2 cellular contexts compared by ENCODE assay signal in genomic region chr2:189157431-189157830, GRCh38.
TF ChIP-seq lines count a peak whose summit lies in the region.

No MANE protein-coding gene starts in this region.

TF ChIP-seq in A549, 52 proteins besides CTCF, POLR2A, EP300 and RAD21:
- TF ChIP-seq REST (IDR thresholded peaks at IDR 0.05) (no peak), NR3C1 (IDR thresholded peaks at IDR 0.05) (no peak), MAFK (IDR thresholded peaks at IDR 0.05; ENCODE audit: partially characterized antibody) (no peak), HEYL (CRISPR knock-in tag; IDR thresholded peaks at IDR 0.05) (no peak), RCOR1 (IDR thresholded peaks at IDR 0.05; ENCODE audit: low read depth, low read length) (no peak), MAZ (IDR thresholded peaks at IDR 0.05; ENCODE audit: borderline replicate concordance, low read depth, low read length) (no peak), ZSCAN20 (CRISPR knock-in tag; IDR thresholded peaks at IDR 0.05) (no peak), ELK1 (IDR thresholded peaks at IDR 0.05; ENCODE audit: low read depth, low read length) (no peak), CBX2 (IDR thresholded peaks at IDR 0.05; ENCODE audit: borderline replicate concordance, low read depth) (no peak), E2F6 (IDR thresholded peaks at IDR 0.05; ENCODE audit: borderline replicate concordance, low read depth) (no peak), EHMT2 (IDR thresholded peaks at IDR 0.05; ENCODE audit: low read depth) (no peak), SREBF2 (IDR thresholded peaks at IDR 0.05) (no peak), HOXB5 (CRISPR knock-in tag; IDR thresholded peaks at IDR 0.05) (no peak), FOSB (CRISPR knock-in tag; IDR thresholded peaks at IDR 0.05) (no peak), SMC3 (IDR thresholded peaks at IDR 0.05) (no peak)
- TF ChIP-seq, protein P1, sequence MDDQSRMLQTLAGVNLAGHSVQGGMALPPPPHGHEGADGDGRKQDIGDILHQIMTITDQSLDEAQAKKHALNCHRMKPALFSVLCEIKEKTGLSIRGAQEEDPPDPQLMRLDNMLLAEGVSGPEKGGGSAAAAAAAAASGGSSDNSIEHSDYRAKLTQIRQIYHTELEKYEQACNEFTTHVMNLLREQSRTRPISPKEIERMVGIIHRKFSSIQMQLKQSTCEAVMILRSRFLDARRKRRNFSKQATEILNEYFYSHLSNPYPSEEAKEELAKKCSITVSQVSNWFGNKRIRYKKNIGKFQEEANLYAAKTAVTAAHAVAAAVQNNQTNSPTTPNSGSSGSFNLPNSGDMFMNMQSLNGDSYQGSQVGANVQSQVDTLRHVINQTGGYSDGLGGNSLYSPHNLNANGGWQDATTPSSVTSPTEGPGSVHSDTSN (IDR thresholded peaks at IDR 0.05) = no peak
- TF ChIP-seq, protein P2, sequence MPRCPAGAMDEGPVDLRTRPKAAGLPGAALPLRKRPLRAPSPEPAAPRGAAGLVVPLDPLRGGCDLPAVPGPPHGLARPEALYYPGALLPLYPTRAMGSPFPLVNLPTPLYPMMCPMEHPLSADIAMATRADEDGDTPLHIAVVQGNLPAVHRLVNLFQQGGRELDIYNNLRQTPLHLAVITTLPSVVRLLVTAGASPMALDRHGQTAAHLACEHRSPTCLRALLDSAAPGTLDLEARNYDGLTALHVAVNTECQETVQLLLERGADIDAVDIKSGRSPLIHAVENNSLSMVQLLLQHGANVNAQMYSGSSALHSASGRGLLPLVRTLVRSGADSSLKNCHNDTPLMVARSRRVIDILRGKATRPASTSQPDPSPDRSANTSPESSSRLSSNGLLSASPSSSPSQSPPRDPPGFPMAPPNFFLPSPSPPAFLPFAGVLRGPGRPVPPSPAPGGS (IDR thresholded peaks at IDR 0.05) = no peak

TF ChIP-seq in IMR-90, 13 proteins besides CTCF, POLR2A, EP300 and RAD21 (continued from another document):
- TF ChIP-seq ELK1 (IDR thresholded peaks at IDR 0.05; ENCODE audit: borderline replicate concordance, low read depth, low read length) (no peak), CHD1 (IDR thresholded peaks at IDR 0.05; ENCODE audit: low read depth, low read length) (no peak), FOS (IDR thresholded peaks at IDR 0.05; ENCODE audit: low read depth, low read length) (no peak), RCOR1 (IDR thresholded peaks at IDR 0.05; ENCODE audit: insufficient replicate concordance, low read length) (no peak), MXI1 (IDR thresholded peaks at IDR 0.05; ENCODE audit: borderline replicate concordance, low read depth, low read length) (no peak), CEBPB (IDR thresholded peaks at IDR 0.05; ENCODE audit: low read depth, low read length) (no peak)
- TF ChIP-seq, protein P3, sequence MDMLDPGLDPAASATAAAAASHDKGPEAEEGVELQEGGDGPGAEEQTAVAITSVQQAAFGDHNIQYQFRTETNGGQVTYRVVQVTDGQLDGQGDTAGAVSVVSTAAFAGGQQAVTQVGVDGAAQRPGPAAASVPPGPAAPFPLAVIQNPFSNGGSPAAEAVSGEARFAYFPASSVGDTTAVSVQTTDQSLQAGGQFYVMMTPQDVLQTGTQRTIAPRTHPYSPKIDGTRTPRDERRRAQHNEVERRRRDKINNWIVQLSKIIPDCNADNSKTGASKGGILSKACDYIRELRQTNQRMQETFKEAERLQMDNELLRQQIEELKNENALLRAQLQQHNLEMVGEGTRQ (IDR thresholded peaks at IDR 0.05; ENCODE audit: low read depth, low read length) = no peak
